ENCODE assay signal across 1 cellular context in genomic region chr2:112256654-112257053, GRCh38.
TF ChIP-seq lines count a peak whose summit lies in the region.

No MANE protein-coding gene starts in this region.

TF ChIP-seq in SK-N-SH, 30 proteins besides CTCF, POLR2A, EP300 and RAD21 (continued from another document):
- no peak for TF ChIP-seq YY1 (IDR thresholded peaks at IDR 0.05; ENCODE audit: low read depth)
